Comparison of ENCODE assay signal across 2 cellular contexts in the genomic region with DNA sequence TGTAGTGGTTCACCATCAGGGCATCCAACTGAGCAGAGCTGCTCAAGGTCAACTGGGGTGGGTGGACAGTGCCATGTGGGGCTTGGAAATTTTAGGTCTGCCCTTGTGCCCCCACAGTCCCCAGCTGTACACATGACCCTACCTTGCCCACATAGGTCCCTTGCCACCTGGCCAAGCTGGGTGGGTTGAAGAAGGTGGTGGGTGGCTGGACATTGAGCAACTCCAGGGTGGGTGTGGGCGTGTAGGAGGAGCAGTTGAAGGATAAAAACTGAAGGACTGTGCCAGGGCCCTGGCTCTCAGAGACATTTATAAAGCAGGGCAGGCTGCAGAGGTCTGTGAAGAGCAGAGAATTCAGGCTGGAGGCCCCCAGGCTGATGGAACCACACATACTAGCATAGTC.
TF ChIP-seq lines count a peak whose summit lies in the region.

No MANE protein-coding gene starts in this region.

TF ChIP-seq in A549, 52 proteins besides CTCF, POLR2A, EP300 and RAD21:
- TF ChIP-seq KDM5A (IDR thresholded peaks at IDR 0.05) (no peak), BHLHE40 (IDR thresholded peaks at IDR 0.05; ENCODE audit: low read depth, low read length) (no peak), ZNF302 (CRISPR knock-in tag; IDR thresholded peaks at IDR 0.05) (no peak), CHD2 (IDR thresholded peaks at IDR 0.05; ENCODE audit: low read length, partially characterized antibody) (no peak), HOXB13 (CRISPR knock-in tag; IDR thresholded peaks at IDR 0.05; ENCODE audit: low read depth) (no peak), CEBPB (IDR thresholded peaks at IDR 0.05) (no peak), CBX8 (IDR thresholded peaks at IDR 0.05) (no peak), ZC3H11A (IDR thresholded peaks at IDR 0.05) (no peak), RNF2 (IDR thresholded peaks at IDR 0.05; ENCODE audit: borderline replicate concordance, low read depth) (no peak), HOXA7 (CRISPR knock-in tag; IDR thresholded peaks at IDR 0.05) (no peak), CHD4 (IDR thresholded peaks at IDR 0.05; ENCODE audit: borderline replicate concordance) (no peak), KDM1A (IDR thresholded peaks at IDR 0.05; ENCODE audit: low read depth) (no peak), NFE2L2 (conservative IDR thresholded peaks at IDR 0.05; ENCODE audit: low read length) (no peak), JUNB (IDR thresholded peaks at IDR 0.05) (no peak), ZFP36 (IDR thresholded peaks at IDR 0.05; ENCODE audit: borderline replicate concordance, partially characterized antibody) (no peak), NPAS2 (CRISPR knock-in tag; IDR thresholded peaks at IDR 0.05; ENCODE audit: borderline replicate concordance) (no peak)
- TF ChIP-seq, protein P1, sequence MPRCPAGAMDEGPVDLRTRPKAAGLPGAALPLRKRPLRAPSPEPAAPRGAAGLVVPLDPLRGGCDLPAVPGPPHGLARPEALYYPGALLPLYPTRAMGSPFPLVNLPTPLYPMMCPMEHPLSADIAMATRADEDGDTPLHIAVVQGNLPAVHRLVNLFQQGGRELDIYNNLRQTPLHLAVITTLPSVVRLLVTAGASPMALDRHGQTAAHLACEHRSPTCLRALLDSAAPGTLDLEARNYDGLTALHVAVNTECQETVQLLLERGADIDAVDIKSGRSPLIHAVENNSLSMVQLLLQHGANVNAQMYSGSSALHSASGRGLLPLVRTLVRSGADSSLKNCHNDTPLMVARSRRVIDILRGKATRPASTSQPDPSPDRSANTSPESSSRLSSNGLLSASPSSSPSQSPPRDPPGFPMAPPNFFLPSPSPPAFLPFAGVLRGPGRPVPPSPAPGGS (IDR thresholded peaks at IDR 0.05): no peak
- TF ChIP-seq, protein P2, sequence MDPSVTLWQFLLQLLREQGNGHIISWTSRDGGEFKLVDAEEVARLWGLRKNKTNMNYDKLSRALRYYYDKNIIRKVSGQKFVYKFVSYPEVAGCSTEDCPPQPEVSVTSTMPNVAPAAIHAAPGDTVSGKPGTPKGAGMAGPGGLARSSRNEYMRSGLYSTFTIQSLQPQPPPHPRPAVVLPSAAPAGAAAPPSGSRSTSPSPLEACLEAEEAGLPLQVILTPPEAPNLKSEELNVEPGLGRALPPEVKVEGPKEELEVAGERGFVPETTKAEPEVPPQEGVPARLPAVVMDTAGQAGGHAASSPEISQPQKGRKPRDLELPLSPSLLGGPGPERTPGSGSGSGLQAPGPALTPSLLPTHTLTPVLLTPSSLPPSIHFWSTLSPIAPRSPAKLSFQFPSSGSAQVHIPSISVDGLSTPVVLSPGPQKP (IDR thresholded peaks at IDR 0.05; ENCODE audit: low read depth, low read length): no peak
- TF ChIP-seq, protein P3, sequence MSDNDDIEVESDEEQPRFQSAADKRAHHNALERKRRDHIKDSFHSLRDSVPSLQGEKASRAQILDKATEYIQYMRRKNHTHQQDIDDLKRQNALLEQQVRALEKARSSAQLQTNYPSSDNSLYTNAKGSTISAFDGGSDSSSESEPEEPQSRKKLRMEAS (IDR thresholded peaks at IDR 0.05): no peak
- TF ChIP-seq, protein P4, sequence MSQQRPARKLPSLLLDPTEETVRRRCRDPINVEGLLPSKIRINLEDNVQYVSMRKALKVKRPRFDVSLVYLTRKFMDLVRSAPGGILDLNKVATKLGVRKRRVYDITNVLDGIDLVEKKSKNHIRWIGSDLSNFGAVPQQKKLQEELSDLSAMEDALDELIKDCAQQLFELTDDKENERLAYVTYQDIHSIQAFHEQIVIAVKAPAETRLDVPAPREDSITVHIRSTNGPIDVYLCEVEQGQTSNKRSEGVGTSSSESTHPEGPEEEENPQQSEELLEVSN (IDR thresholded peaks at IDR 0.05; ENCODE audit: borderline replicate concordance, low read depth): no peak

TF ChIP-seq in HEK293, 187 proteins besides CTCF, POLR2A, EP300 and RAD21:
- TF ChIP-seq ZFHX2 (tag by site-specific recombination; conservative IDR thresholded peaks at IDR 0.05) (peak; percentile 95), EGR2 (tag by site-specific recombination; IDR thresholded peaks at IDR 0.05; ENCODE audit: low read depth) (peak; percentile 90)
- TF ChIP-seq, protein P5, sequence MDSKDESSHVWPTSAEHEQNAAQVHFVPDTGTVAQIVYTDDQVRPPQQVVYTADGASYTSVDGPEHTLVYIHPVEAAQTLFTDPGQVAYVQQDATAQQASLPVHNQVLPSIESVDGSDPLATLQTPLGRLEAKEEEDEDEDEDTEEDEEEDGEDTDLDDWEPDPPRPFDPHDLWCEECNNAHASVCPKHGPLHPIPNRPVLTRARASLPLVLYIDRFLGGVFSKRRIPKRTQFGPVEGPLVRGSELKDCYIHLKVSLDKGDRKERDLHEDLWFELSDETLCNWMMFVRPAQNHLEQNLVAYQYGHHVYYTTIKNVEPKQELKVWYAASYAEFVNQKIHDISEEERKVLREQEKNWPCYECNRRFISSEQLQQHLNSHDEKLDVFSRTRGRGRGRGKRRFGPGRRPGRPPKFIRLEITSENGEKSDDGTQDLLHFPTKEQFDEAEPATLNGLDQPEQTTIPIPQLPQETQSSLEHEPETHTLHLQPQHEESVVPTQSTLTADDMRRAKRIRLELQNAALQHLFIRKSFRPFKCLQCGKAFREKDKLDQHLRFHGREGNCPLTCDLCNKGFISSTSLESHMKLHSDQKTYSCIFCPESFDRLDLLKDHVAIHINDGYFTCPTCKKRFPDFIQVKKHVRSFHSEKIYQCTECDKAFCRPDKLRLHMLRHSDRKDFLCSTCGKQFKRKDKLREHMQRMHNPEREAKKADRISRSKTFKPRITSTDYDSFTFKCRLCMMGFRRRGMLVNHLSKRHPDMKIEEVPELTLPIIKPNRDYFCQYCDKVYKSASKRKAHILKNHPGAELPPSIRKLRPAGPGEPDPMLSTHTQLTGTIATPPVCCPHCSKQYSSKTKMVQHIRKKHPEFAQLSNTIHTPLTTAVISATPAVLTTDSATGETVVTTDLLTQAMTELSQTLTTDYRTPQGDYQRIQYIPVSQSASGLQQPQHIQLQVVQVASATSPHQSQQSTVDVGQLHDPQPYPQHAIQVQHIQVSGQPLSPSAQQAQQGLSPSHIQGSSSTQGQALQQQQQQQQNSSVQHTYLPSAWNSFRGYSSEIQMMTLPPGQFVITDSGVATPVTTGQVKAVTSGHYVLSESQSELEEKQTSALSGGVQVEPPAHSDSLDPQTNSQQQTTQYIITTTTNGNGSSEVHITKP (tag by site-specific recombination; IDR thresholded peaks at IDR 0.05): no peak
